9 cellular contexts compared by ENCODE assay signal in the genomic region with DNA sequence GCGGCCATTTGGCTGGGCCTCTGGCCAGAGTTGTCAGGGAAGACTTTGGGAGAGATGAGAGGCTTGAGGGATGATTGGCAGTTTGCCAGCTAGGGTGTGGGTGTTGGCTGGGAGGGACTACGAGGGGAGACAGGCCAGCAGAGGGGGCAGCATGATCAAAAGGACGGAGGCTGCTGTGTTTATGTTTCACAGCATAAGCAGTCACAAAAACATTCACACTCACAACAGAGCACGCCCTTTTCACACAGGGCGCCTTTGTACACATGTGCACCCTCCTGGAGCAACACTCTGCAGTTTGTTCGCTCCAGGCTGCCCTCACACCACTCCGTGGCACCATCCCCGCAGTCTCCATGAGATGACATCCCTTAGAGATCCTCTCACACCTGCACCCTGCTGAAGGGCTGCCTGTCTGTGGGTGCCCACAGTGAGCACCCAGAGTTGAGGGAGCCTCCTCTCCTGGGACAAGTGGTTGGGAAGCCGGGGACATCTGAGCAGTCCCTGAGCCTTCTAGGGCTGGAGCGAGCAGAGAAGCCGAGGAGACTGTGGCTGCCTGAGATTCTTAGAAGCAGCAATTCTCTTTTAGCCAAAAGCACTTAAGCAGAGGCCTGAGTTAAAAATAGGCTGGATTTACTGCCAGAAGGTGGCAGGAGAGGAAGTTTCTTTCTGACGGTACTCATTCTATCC. TPM values are rescaled to one million over a fixed set of nuclear protein-coding genes. Genes with fewer than 3 reads are reported as not detected.
DNase-seq lines count a peak whose midpoint lies in the region; ATAC-seq, FAIRE-seq and TF ChIP-seq lines count a peak whose summit lies in the region.
"Had no signal": no experiment of that assay in that cellular context is flagged by ENCODE, and none has a peak within 500 bp of the region (broad histone marks: within the 10 kb centered on the region; RNA-seq: fewer than 3 reads in every experiment).

No MANE protein-coding gene starts in this region.

- peaks cover 5% of the 10 kb centered on the region for H3K4me1 Mint-ChIP-seq in activated naive CD4-positive, alpha-beta T cell treated with anti-CD3 and anti-CD28 coated beads, Interleukin-2, amount 10 ng/mL, durations not matched to agents 7 days and 5 days
- peaks cover 10% of the 10 kb centered on the region for H3K4me1 Mint-ChIP-seq in astrocyte (ENCODE audit: low read depth, unreplicated experiment)

- H2AFZ ChIP-seq in astrocyte (ENCODE audit: low read depth, low read length): peak overlapping the region; percentile 43

- no peaks in the 10 kb centered on the region for H3K9me3 Mint-ChIP-seq in activated naive CD4-positive, alpha-beta T cell treated with anti-CD3 and anti-CD28 coated beads, Interleukin-2, amount 50 U/mL, for 72 hours
- H3K9me3 Mint-ChIP-seq in activated naive CD4-positive, alpha-beta T cell treated with anti-CD3 and anti-CD28 coated beads, Interleukin-2, amount 10 ng/mL, durations not matched to agents 7 days and 5 days: no peaks in the 10 kb centered on the region
- H3K9me3 Mint-ChIP-seq in astrocyte (ENCODE audit: unreplicated experiment): no peaks in the 10 kb centered on the region

- no peak overlapping the region for H3K4me3 Mint-ChIP-seq in activated naive CD4-positive, alpha-beta T cell treated with anti-CD3 and anti-CD28 coated beads, Interleukin-2, amount 10 ng/mL, durations not matched to agents 7 days and 5 days
- H3K4me3 Mint-ChIP-seq in astrocyte (ENCODE audit: unreplicated experiment): no peak overlapping the region
- H3K4me3 Mint-ChIP-seq: activated naive CD8-positive, alpha-beta T cell had no signal

- H3K4me3 ChIP-seq in astrocyte (ENCODE audit: insufficient read depth, low read depth, low read length) (no peak overlapping the region), kidney epithelial cell (ENCODE audit: low read depth, low read length) (no peak overlapping the region)

- no peak for FAIRE-seq in astrocyte (lab: Jason Lieb, UNC)

- H3K4me1 ChIP-seq in astrocyte (ENCODE audit: insufficient read depth, low read length): peaks cover 7% of the 10 kb centered on the region

- CTCF ChIA-PET in activated naive CD4-positive, alpha-beta T cell treated with anti-CD3 and anti-CD28 coated beads, Interleukin-2, amount 10 ng/mL, durations not matched to agents 7 days and 5 days (lab: Charles Lee): interaction anchor here (8.3 kb wide), 1 partner anchor 75 kb away, joined by 85 read pairs; a partner anchor contains a TSS

- H3K36me3 ChIP-seq in astrocyte (ENCODE audit: insufficient read depth, low read length) (no peaks in the 10 kb centered on the region), kidney epithelial cell (ENCODE audit: control insufficient read depth, insufficient read depth, low read length) (no peaks in the 10 kb centered on the region)

- H3K27ac ChIP-seq in astrocyte (ENCODE audit: low read depth, low read length) (no peak overlapping the region), temporal lobe (ENCODE audit: low read depth, low read length) (peak overlapping the region; percentile 82)

- ATAC-seq in activated naive CD4-positive, alpha-beta T cell treated with anti-CD3 and anti-CD28 coated beads, Interleukin-2, amount 50 U/mL, for 72 hours: peak; percentile 30 to 59
- no peak for ATAC-seq in HG02610 (IDR thresholded peaks at IDR 0.05; ENCODE audit: unreplicated experiment)

- peak overlapping the region in 1 of 2 donors; percentile 4 for H3K27ac Mint-ChIP-seq in activated naive CD4-positive, alpha-beta T cell treated with anti-CD3 and anti-CD28 coated beads, Interleukin-2, amount 50 U/mL, for 72 hours
- H3K27ac Mint-ChIP-seq in activated naive CD4-positive, alpha-beta T cell treated with anti-CD3 and anti-CD28 coated beads, Interleukin-2, amount 10 ng/mL, durations not matched to agents 7 days and 5 days: no peak overlapping the region
- no peak overlapping the region for H3K27ac Mint-ChIP-seq in astrocyte (ENCODE audit: unreplicated experiment)
- H3K27ac Mint-ChIP-seq: activated naive CD8-positive, alpha-beta T cell had no signal

- DNase-seq in activated naive CD4-positive, alpha-beta T cell treated with anti-CD3 and anti-CD28 coated beads, Interleukin-2, amount 50 U/mL, for 72 hours (ENCODE audit: low spot score in 2 of 2): no peak
- no peak for DNase-seq in activated naive CD4-positive, alpha-beta T cell treated with anti-CD3 and anti-CD28 coated beads, Interleukin-2, amount 10 ng/mL, durations not matched to agents 7 days and 5 days
- DNase-seq in NCI-H446 treated with DMSO at 0.1 percent for 48 hours (lab: John Stamatoyannopoulos, UW) (peak; percentile 77), astrocyte (ENCODE audit: low read depth) (peak; percentile 38), kidney epithelial cell (ENCODE audit: low read depth) (no peak), cortex of kidney (lab: John Stamatoyannopoulos, UW) (no peak)

- H3K79me2 ChIP-seq in astrocyte (ENCODE audit: insufficient read depth, low read length): no peaks in the 10 kb centered on the region

- peak; percentile 22 for TF ChIP-seq CTCF in astrocyte (IDR thresholded peaks at IDR 0.05; ENCODE audit: insufficient read depth, low read depth, low read length)
- peak; percentile 53 for TF ChIP-seq CTCF in kidney epithelial cell (IDR thresholded peaks at IDR 0.05; ENCODE audit: insufficient read depth, low read length, poor library complexity, severe bottlenecking)

- H3K36me3 Mint-ChIP-seq in activated naive CD4-positive, alpha-beta T cell treated with anti-CD3 and anti-CD28 coated beads, Interleukin-2, amount 50 U/mL, for 72 hours: no peaks in the 10 kb centered on the region
- H3K36me3 Mint-ChIP-seq in activated naive CD4-positive, alpha-beta T cell treated with anti-CD3 and anti-CD28 coated beads, Interleukin-2, amount 10 ng/mL, durations not matched to agents 7 days and 5 days: no peaks in the 10 kb centered on the region
- H3K36me3 Mint-ChIP-seq in astrocyte (ENCODE audit: low read depth, unreplicated experiment): no peaks in the 10 kb centered on the region
- H3K36me3 Mint-ChIP-seq: activated naive CD8-positive, alpha-beta T cell had no signal

- no peaks in the 10 kb centered on the region for H3K9me3 ChIP-seq in astrocyte (ENCODE audit: insufficient read depth, low read depth, low read length)

- H3K27me3 Mint-ChIP-seq in activated naive CD4-positive, alpha-beta T cell treated with anti-CD3 and anti-CD28 coated beads, Interleukin-2, amount 10 ng/mL, durations not matched to agents 7 days and 5 days: peaks cover 74% of the 10 kb centered on the region
- peaks cover 11% of the 10 kb centered on the region for H3K27me3 Mint-ChIP-seq in astrocyte (ENCODE audit: low read depth, unreplicated experiment)

- no peaks in the 10 kb centered on the region for H4K20me1 ChIP-seq in astrocyte (ENCODE audit: insufficient read depth, low read length)

- H3K27me3 ChIP-seq in astrocyte (ENCODE audit: insufficient read depth, low read length): peaks cover 16% of the 10 kb centered on the region
- peaks cover 7% of the 10 kb centered on the region for H3K27me3 ChIP-seq in kidney epithelial cell (ENCODE audit: control insufficient read depth, insufficient read depth, low read length)

- H3K9ac ChIP-seq in astrocyte (ENCODE audit: low read length): no peak overlapping the region

- H3K4me2 ChIP-seq in astrocyte (ENCODE audit: low read length): no peak overlapping the region

RNA-seq across cellular contexts. Expression of a gene that starts 15.4 kb away (rescaled TPM):
- total RNA-seq in activated naive CD4-positive, alpha-beta T cell treated with anti-CD3 and anti-CD28 coated beads, Interleukin-2, amount 50 U/mL, for 72 hours: 10 to 100 TPM in 1 of 2 donors, 1 to 10 TPM in 1; 1.7 to 12.6 TPM
- 2.9 and 3.4 TPM in 2 replicates for total RNA-seq in astrocyte
- total RNA-seq in kidney epithelial cell: 1.6 and 1.7 TPM in 2 replicates
- total RNA-seq in temporal lobe: 10.6 TPM

RNA-seq across cellular contexts. Expression of a gene that starts 30.5 kb away (rescaled TPM):
- total RNA-seq in activated naive CD4-positive, alpha-beta T cell treated with anti-CD3 and anti-CD28 coated beads, Interleukin-2, amount 50 U/mL, for 72 hours: 1 to 10 TPM; 5.7 to 9.5 TPM
- total RNA-seq in astrocyte: 11.8 TPM in 2 replicates
- total RNA-seq in kidney epithelial cell: 16.8 and 19.9 TPM in 2 replicates
- total RNA-seq in temporal lobe: 0.74 TPM

RNA-seq across cellular contexts. Expression of a gene that starts 33.6 kb away (rescaled TPM):
- total RNA-seq in activated naive CD4-positive, alpha-beta T cell treated with anti-CD3 and anti-CD28 coated beads, Interleukin-2, amount 50 U/mL, for 72 hours: 1 to 10 TPM in 1 of 2 donors, under 1 TPM in 1; 0.68 to 1.6 TPM
- total RNA-seq in astrocyte (11.3 and 16.4 TPM in 2 replicates), kidney epithelial cell (126 and 166 TPM in 2 replicates), temporal lobe (2.7 TPM)

RNA-seq across cellular contexts. Expression of a gene that starts 41.6 kb away (rescaled TPM):
- total RNA-seq in activated naive CD4-positive, alpha-beta T cell treated with anti-CD3 and anti-CD28 coated beads, Interleukin-2, amount 50 U/mL, for 72 hours: 10 to 100 TPM; 47.4 to 49.4 TPM
- total RNA-seq in astrocyte (22.8 and 25.4 TPM in 2 replicates), kidney epithelial cell (26.6 and 28.7 TPM in 2 replicates), temporal lobe (5.2 TPM)

RNA-seq across cellular contexts. Expression of a gene that starts 43.0 kb away (rescaled TPM):
- 10 to 100 TPM; 49.9 to 52.8 TPM for total RNA-seq in activated naive CD4-positive, alpha-beta T cell treated with anti-CD3 and anti-CD28 coated beads, Interleukin-2, amount 50 U/mL, for 72 hours
- 66.8 and 68.3 TPM in 2 replicates for total RNA-seq in astrocyte
- 186 and 209 TPM in 2 replicates for total RNA-seq in kidney epithelial cell
- total RNA-seq in temporal lobe: 11.1 TPM

Comparison
In these comparisons a context has a peak if more than half of its experiments do, and no peak if none do; other contexts are left out.
1. DNase-seq: peak in NCI-H446 treated with DMSO at 0.1 percent for 48 hours (single experiment) and astrocyte (single experiment); none in activated naive CD4-positive, alpha-beta T cell treated with anti-CD3 and anti-CD28 coated beads, Interleukin-2, amount 50 U/mL, for 72 hours (0 of 2), activated naive CD4-positive, alpha-beta T cell treated with anti-CD3 and anti-CD28 coated beads, Interleukin-2, amount 10 ng/mL, durations not matched to agents 7 days and 5 days (single experiment), kidney epithelial cell (single experiment) and cortex of kidney (single experiment).